16 cellular contexts compared by ENCODE assay signal in the genomic region with DNA sequence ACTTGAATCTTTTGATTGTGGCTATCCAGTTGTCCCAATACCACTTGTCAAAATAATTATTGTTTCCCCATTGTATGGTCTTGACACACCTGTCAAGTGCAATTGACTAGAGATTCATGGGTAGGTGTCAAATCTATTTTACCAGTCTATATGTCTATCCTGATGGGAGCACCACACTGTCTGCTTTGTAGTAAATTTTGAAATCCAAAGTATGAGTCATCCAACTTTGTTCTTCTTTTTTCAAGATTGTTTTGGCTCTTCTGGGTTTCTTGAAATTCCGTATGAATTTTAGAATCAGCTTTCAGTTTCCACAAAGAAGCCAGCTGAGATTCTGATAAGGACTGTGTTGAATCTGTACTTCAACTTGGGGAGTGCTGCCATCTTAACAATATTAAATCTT.
DNase-seq lines count a peak whose midpoint lies in the region; ATAC-seq and TF ChIP-seq lines count a peak whose summit lies in the region.
"Had no signal": no experiment of that assay in that cellular context is flagged by ENCODE, and none has a peak within 500 bp of the region (broad histone marks: within the 10 kb centered on the region; RNA-seq: fewer than 3 reads in every experiment).

No MANE protein-coding gene starts in this region.

- H3K36me3 ChIP-seq in heart right ventricle (peaks cover 0 to 8% (median 0%) of the 10 kb centered on the region in 9 donors), right atrium auricular region (no peaks in the 10 kb centered on the region)
- H3K36me3 ChIP-seq: gastrocnemius medialis, sigmoid colon had no signal

- H3K27ac ChIP-seq in heart right ventricle = peak overlapping the region in 1 of 10 donors; percentile 41
- no peak overlapping the region for H3K27ac ChIP-seq in right atrium auricular region
- H3K27ac ChIP-seq: gastrocnemius medialis, sigmoid colon had no signal

- no peaks in the 10 kb centered on the region for H3K9me3 ChIP-seq in heart right ventricle
- no peaks in the 10 kb centered on the region for H3K9me3 ChIP-seq in right atrium auricular region
- H3K9me3 ChIP-seq: BE2C, gastrocnemius medialis, sigmoid colon had no signal

- DNase-seq in heart right ventricle (no peak), right atrium auricular region (ENCODE audit: low spot score) (no peak), SKM-1 treated with dmso at 0.1 percent for 144 hours (lab: John Stamatoyannopoulos, UW; ENCODE audit: unreplicated experiment) (peak; percentile 61), fibroblast of the aortic adventitia (ENCODE audit: low read depth) (peak; percentile 76), stromal cell of bone marrow (ENCODE audit: low read depth) (peak; percentile 44), KG1 (lab: John Stamatoyannopoulos, UW) (no peak), epidermal melanocyte (ENCODE audit: insufficient read length, low spot score) (no peak)
- DNase-seq: amygdala, BE2C, gastrocnemius medialis, mesendoderm, NCI-H1048, NCI-H526 treated with DMSO at 0.1 percent for 48 hours, sigmoid colon, T1000 had no signal

- peak in 6 of 8 donors; percentile 27 to 57 (median 40) for ATAC-seq in heart right ventricle
- ATAC-seq in HG02678 (IDR thresholded peaks at IDR 0.05; ENCODE audit: unreplicated experiment) = no peak
- ATAC-seq: gastrocnemius medialis had no signal

- intact Hi-C loops in heart right ventricle (cut with DNase I) = no loop called here

- H3K4me3 ChIP-seq in heart right ventricle (no peak overlapping the region), right atrium auricular region (no peak overlapping the region), fibroblast of the aortic adventitia (ENCODE audit: low read depth, low read length) (no peak overlapping the region)
- H3K4me3 ChIP-seq: gastrocnemius medialis, sigmoid colon had no signal

- TF ChIP-seq CTCF in heart right ventricle (IDR thresholded peaks at IDR 0.05) = no peak
- no peak for TF ChIP-seq CTCF in right atrium auricular region (IDR thresholded peaks at IDR 0.05)
- TF ChIP-seq CTCF in fibroblast of the aortic adventitia (IDR thresholded peaks at IDR 0.05; ENCODE audit: insufficient read depth, low read length) = no peak

- 68 to 69% methylated on average over 1 of the region's 1 CpG for WGBS in heart right ventricle, 2 donors

- H3K4me1 ChIP-seq in heart right ventricle (peaks cover 0 to 30% (median 0%) of the 10 kb centered on the region in 9 donors), right atrium auricular region (no peaks in the 10 kb centered on the region)

- H3K27me3 ChIP-seq in heart right ventricle (no peaks in the 10 kb centered on the region), right atrium auricular region (no peaks in the 10 kb centered on the region)
- H3K27me3 ChIP-seq: BE2C, gastrocnemius medialis, sigmoid colon had no signal

Comparison
In these comparisons a context has a peak if more than half of its experiments do, and no peak if none do; other contexts are left out.
1. DNase-seq: peak in SKM-1 treated with dmso at 0.1 percent for 144 hours (single experiment), fibroblast of the aortic adventitia (single experiment) and stromal cell of bone marrow (single experiment); none in heart right ventricle (0 of 2), right atrium auricular region (single experiment), KG1 (single experiment) and epidermal melanocyte (single experiment).